ENCODE assay signal across 1 cellular context in genomic region chr18:48929951-48930713, GRCh38.
A peak's percentile ranks its signal among the peaks of the same experiment; 100 is the strongest.
TF ChIP-seq lines count a peak whose summit lies in the region.

No MANE protein-coding gene starts in this region.

TF ChIP-seq in HepG2, 621 proteins besides CTCF, POLR2A, EP300 and RAD21 (continued from another document and continues in another):
- TF ChIP-seq BRF2 (CRISPR knock-in tag; IDR thresholded peaks at IDR 0.05): no peak
- no peak; the same call in 1 of the 2 replicates for TF ChIP-seq GZF1 (CRISPR knock-in tag; IDR thresholded peaks at IDR 0.05)
- TF ChIP-seq POGK (CRISPR knock-in tag; conservative IDR thresholded peaks at IDR 0.05): no peak
- peak; percentile 43; the same call in 1 of the 2 replicates for TF ChIP-seq TBX3 (IDR thresholded peaks at IDR 0.05; ENCODE audit: borderline replicate concordance)
- no peak for TF ChIP-seq U2AF2 (IDR thresholded peaks at IDR 0.05; ENCODE audit: low read depth, low read length)
- no peak for TF ChIP-seq ZNF577 (CRISPR knock-in tag; IDR thresholded peaks at IDR 0.05; ENCODE audit: borderline replicate concordance, low read depth)
- TF ChIP-seq E2F2 (CRISPR knock-in tag; IDR thresholded peaks at IDR 0.05; ENCODE audit: borderline replicate concordance): no peak
- no peak for TF ChIP-seq ZNF713 (CRISPR knock-in tag; IDR thresholded peaks at IDR 0.05)
- TF ChIP-seq CREBL2 (CRISPR knock-in tag; IDR thresholded peaks at IDR 0.05; ENCODE audit: borderline replicate concordance): no peak
- no peak; the same call in 1 of the 2 replicates for TF ChIP-seq ZNF589 (CRISPR knock-in tag; conservative IDR thresholded peaks at IDR 0.05)
- no peak for TF ChIP-seq IKZF1 (IDR thresholded peaks at IDR 0.05)
- peak; percentile 33; the same call in 1 of the 2 replicates for TF ChIP-seq SP4 (CRISPR knock-in tag; IDR thresholded peaks at IDR 0.05)
- 0 out of 2 replicates have a peak, but pooled peaks have one; percentile 41 for TF ChIP-seq MEF2D (CRISPR knock-in tag; IDR thresholded peaks at IDR 0.05)
- TF ChIP-seq SNAPC5 (CRISPR knock-in tag; IDR thresholded peaks at IDR 0.05; ENCODE audit: borderline replicate concordance): no peak
- peak; percentile 86; the same call in 1 of the 2 replicates for TF ChIP-seq SIN3A (IDR thresholded peaks at IDR 0.05; ENCODE audit: borderline replicate concordance, low read depth, low read length)
- TF ChIP-seq SP140L (CRISPR knock-in tag; IDR thresholded peaks at IDR 0.05; ENCODE audit: borderline replicate concordance): no peak
- TF ChIP-seq NBN (conservative IDR thresholded peaks at IDR 0.05): no peak
- TF ChIP-seq POGZ (CRISPR knock-in tag; IDR thresholded peaks at IDR 0.05): peak; percentile 57; the same call in 1 of the 2 replicates
- no peak for TF ChIP-seq DNMT3B (CRISPR knock-in tag; conservative IDR thresholded peaks at IDR 0.05)
- TF ChIP-seq ZNF230 (CRISPR knock-in tag; IDR thresholded peaks at IDR 0.05): 0 out of 2 replicates have a peak, but pooled peaks have one; percentile 10
- TF ChIP-seq SNRNP70 (IDR thresholded peaks at IDR 0.05; ENCODE audit: low read depth, low read length): no peak
- TF ChIP-seq HNRNPK (IDR thresholded peaks at IDR 0.05; ENCODE audit: low read depth, low read length, poor library complexity, severe bottlenecking): no peak
- no peak for TF ChIP-seq CEBPZ (IDR thresholded peaks at IDR 0.05; ENCODE audit: low read length)
- no peak for TF ChIP-seq RNF2 (conservative IDR thresholded peaks at IDR 0.05; ENCODE audit: low read depth)
- peak; percentile 26 for TF ChIP-seq XRCC5 (optimal IDR thresholded peaks at IDR 0.05; ENCODE audit: low read length)
- TF ChIP-seq NR2C2 (CRISPR knock-in tag; IDR thresholded peaks at IDR 0.05; ENCODE audit: borderline replicate concordance): peak; percentile 70
- TF ChIP-seq KMT2A (CRISPR knock-in tag; IDR thresholded peaks at IDR 0.05): peak; percentile 80
- no peak for TF ChIP-seq GTF2F1 (IDR thresholded peaks at IDR 0.05; ENCODE audit: low read length)
- 0 out of 2 replicates have a peak, but pooled peaks have one; percentile 39 for TF ChIP-seq ZNF772 (CRISPR knock-in tag; IDR thresholded peaks at IDR 0.05)
- TF ChIP-seq ZNF704 (CRISPR knock-in tag; IDR thresholded peaks at IDR 0.05; ENCODE audit: borderline replicate concordance): no peak
- peak; percentile 87 for TF ChIP-seq PRDM10 (CRISPR knock-in tag; IDR thresholded peaks at IDR 0.05; ENCODE audit: low read depth)
- TF ChIP-seq NR0B2 (CRISPR knock-in tag; IDR thresholded peaks at IDR 0.05): no peak
- TF ChIP-seq KLF13 (CRISPR knock-in tag; IDR thresholded peaks at IDR 0.05): no peak
- no peak for TF ChIP-seq WIZ (CRISPR knock-in tag; IDR thresholded peaks at IDR 0.05)
- TF ChIP-seq PHF8 (CRISPR knock-in tag; IDR thresholded peaks at IDR 0.05): no peak
- TF ChIP-seq SNAPC4 (CRISPR knock-in tag; IDR thresholded peaks at IDR 0.05): peak; percentile 73; the same call in 1 of the 2 replicates
- TF ChIP-seq ATF1 (CRISPR knock-in tag; IDR thresholded peaks at IDR 0.05): no peak
- TF ChIP-seq DMTF1 (CRISPR knock-in tag; IDR thresholded peaks at IDR 0.05): no peak
- no peak for TF ChIP-seq ZFP1 (CRISPR knock-in tag; IDR thresholded peaks at IDR 0.05)
